30 cellular contexts compared by ENCODE assay signal in the genomic region with DNA sequence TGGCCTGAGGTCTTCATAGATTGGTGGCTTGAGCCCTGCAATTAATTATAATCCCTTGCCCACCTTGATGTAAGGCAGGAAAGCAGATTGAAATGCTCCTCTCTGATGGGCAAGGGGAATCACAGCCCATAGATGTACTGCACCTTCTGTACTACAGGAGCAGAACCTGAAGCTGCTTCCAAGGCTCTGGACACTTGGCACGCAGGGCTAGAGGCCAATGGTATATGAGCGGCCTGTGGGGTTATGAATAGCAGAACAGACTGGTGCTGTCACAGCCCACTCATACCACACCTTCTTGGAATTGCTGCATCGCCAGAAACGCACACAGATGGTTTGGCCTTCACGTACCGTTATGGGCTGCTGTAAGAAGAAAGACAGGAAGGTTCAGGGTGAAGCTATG. TPM values are rescaled to one million over a fixed set of nuclear protein-coding genes. Genes with fewer than 3 reads are reported as not detected.
DNase-seq lines count a peak whose midpoint lies in the region; ATAC-seq and TF ChIP-seq lines count a peak whose summit lies in the region.
"Had no signal": no experiment of that assay in that cellular context is flagged by ENCODE, and none has a peak within 500 bp of the region (broad histone marks: within the 10 kb centered on the region; RNA-seq: fewer than 3 reads in every experiment).

No MANE protein-coding gene starts in this region.

- H3K9me3 Mint-ChIP-seq in activated naive CD4-positive, alpha-beta T cell treated with anti-CD3 and anti-CD28 coated beads for 36 hours = no peaks in the 10 kb centered on the region
- H3K9me3 Mint-ChIP-seq in CD4-positive, alpha-beta memory T cell = peaks cover 0 to 9% (median 0%) of the 10 kb centered on the region in 8 donors
- no peaks in the 10 kb centered on the region for H3K9me3 Mint-ChIP-seq in activated naive CD8-positive, alpha-beta T cell treated with anti-CD3 and anti-CD28 coated beads, Interleukin-2, amount 10 ng/mL, durations not matched to agents 7 days and 5 days
- H3K9me3 Mint-ChIP-seq in nephron = no peaks in the 10 kb centered on the region
- H3K9me3 Mint-ChIP-seq: activated naive CD4-positive, alpha-beta T cell treated with anti-CD3 and anti-CD28 coated beads, Interleukin-2, amount 50 U/mL, for 24 hours; activated T-helper 1 cell treated with anti-CD3 and anti-CD28 coated beads, Interleukin-12 subunit alpha, Interleukin-12 subunit beta, Interleukin-2, Interleukin-4 antibody, amounts not matched to agents 30 ng/mL and 10 ng/mL and 1 ng/mL, durations not matched to agents 14 hours and 24 hours and 36 hours; type B pancreatic cell had no signal

- H3K36me3 ChIP-seq in CD4-positive, alpha-beta memory T cell (ENCODE audit: insufficient read depth, low read length) = peaks cover 28% of the 10 kb centered on the region
- H3K36me3 ChIP-seq in upper lobe of right lung = peaks cover 54% of the 10 kb centered on the region

- peaks cover 37% of the 10 kb centered on the region for H3K36me3 Mint-ChIP-seq in activated naive CD4-positive, alpha-beta T cell treated with anti-CD3 and anti-CD28 coated beads for 36 hours (ENCODE audit: low read depth)
- peaks cover 25 to 68% of the 10 kb centered on the region in 2 donors for H3K36me3 Mint-ChIP-seq in CD4-positive, alpha-beta memory T cell
- H3K36me3 Mint-ChIP-seq in activated naive CD8-positive, alpha-beta T cell treated with anti-CD3 and anti-CD28 coated beads, Interleukin-2, amount 10 ng/mL, durations not matched to agents 7 days and 5 days = peaks cover 18% of the 10 kb centered on the region
- peaks cover 66% of the 10 kb centered on the region for H3K36me3 Mint-ChIP-seq in nephron (ENCODE audit: low read depth)

- no peaks in the 10 kb centered on the region for H3K27me3 ChIP-seq in CD4-positive, alpha-beta memory T cell (ENCODE audit: insufficient read depth, low read length)
- no peaks in the 10 kb centered on the region for H3K27me3 ChIP-seq in upper lobe of right lung
- H3K27me3 ChIP-seq: ascending aorta, BE2C, hepatocyte, MG63 had no signal

- H3K27me3 Mint-ChIP-seq in activated naive CD4-positive, alpha-beta T cell treated with anti-CD3 and anti-CD28 coated beads for 36 hours (ENCODE audit: low read depth) = peaks cover 3% of the 10 kb centered on the region
- H3K27me3 Mint-ChIP-seq in CD4-positive, alpha-beta memory T cell = peaks cover 0 to 4% of the 10 kb centered on the region in 2 donors
- H3K27me3 Mint-ChIP-seq in activated naive CD8-positive, alpha-beta T cell treated with anti-CD3 and anti-CD28 coated beads, Interleukin-2, amount 10 ng/mL, durations not matched to agents 7 days and 5 days = no peaks in the 10 kb centered on the region
- no peaks in the 10 kb centered on the region for H3K27me3 Mint-ChIP-seq in nephron (ENCODE audit: low read depth)
- H3K27me3 Mint-ChIP-seq: activated naive CD4-positive, alpha-beta T cell treated with anti-CD3 and anti-CD28 coated beads, Interleukin-2, amount 50 U/mL, for 24 hours had no signal

- peak overlapping the region; percentile 98 for H3K27ac ChIP-seq in CD4-positive, alpha-beta memory T cell (ENCODE audit: low read depth, low read length)
- no peak overlapping the region for H3K27ac ChIP-seq in upper lobe of right lung

- peaks cover 33% of the 10 kb centered on the region for H3K4me1 ChIP-seq in CD4-positive, alpha-beta memory T cell (ENCODE audit: insufficient read depth, low read length)
- peaks cover 23% of the 10 kb centered on the region for H3K4me1 ChIP-seq in upper lobe of right lung
- H3K4me1 ChIP-seq: BE2C had no signal

- no peak overlapping the region for H3K4me3 Mint-ChIP-seq in activated naive CD4-positive, alpha-beta T cell treated with anti-CD3 and anti-CD28 coated beads for 36 hours
- no peak overlapping the region for H3K4me3 Mint-ChIP-seq in CD4-positive, alpha-beta memory T cell
- no peak overlapping the region for H3K4me3 Mint-ChIP-seq in activated naive CD8-positive, alpha-beta T cell treated with anti-CD3 and anti-CD28 coated beads, Interleukin-2, amount 10 ng/mL, durations not matched to agents 7 days and 5 days
- H3K4me3 Mint-ChIP-seq in nephron = peak overlapping the region in 1 of 3 experiments; percentile 8
- H3K4me3 Mint-ChIP-seq: activated naive CD4-positive, alpha-beta T cell treated with anti-CD3 and anti-CD28 coated beads, Interleukin-2, amount 50 U/mL, for 24 hours had no signal

- peaks cover 37% of the 10 kb centered on the region for H3K4me1 Mint-ChIP-seq in activated naive CD4-positive, alpha-beta T cell treated with anti-CD3 and anti-CD28 coated beads for 36 hours (ENCODE audit: low read depth)
- peaks cover 12 to 43% (median 25%) of the 10 kb centered on the region in 4 donors for H3K4me1 Mint-ChIP-seq in CD4-positive, alpha-beta memory T cell
- H3K4me1 Mint-ChIP-seq in activated naive CD8-positive, alpha-beta T cell treated with anti-CD3 and anti-CD28 coated beads, Interleukin-2, amount 10 ng/mL, durations not matched to agents 7 days and 5 days = peaks cover 20% of the 10 kb centered on the region
- peaks cover 18% of the 10 kb centered on the region for H3K4me1 Mint-ChIP-seq in nephron

- H3K4me3 ChIP-seq in CD4-positive, alpha-beta memory T cell (ENCODE audit: low read length in 2 of 2) = no peak overlapping the region
- H3K4me3 ChIP-seq in upper lobe of right lung = no peak overlapping the region
- H3K4me3 ChIP-seq: ascending aorta, hepatocyte, K562, MG63 had no signal

- peak overlapping the region; percentile 22 for H3K27ac Mint-ChIP-seq in activated naive CD4-positive, alpha-beta T cell treated with anti-CD3 and anti-CD28 coated beads for 36 hours
- peak overlapping the region in 6 of 7 donors; percentile 15 to 100 (median 100) for H3K27ac Mint-ChIP-seq in CD4-positive, alpha-beta memory T cell
- peak overlapping the region; percentile 2 for H3K27ac Mint-ChIP-seq in activated naive CD8-positive, alpha-beta T cell treated with anti-CD3 and anti-CD28 coated beads, Interleukin-2, amount 10 ng/mL, durations not matched to agents 7 days and 5 days
- peak overlapping the region in 2 of 3 experiments; percentile 69 to 98 for H3K27ac Mint-ChIP-seq in nephron
- H3K27ac Mint-ChIP-seq: activated naive CD4-positive, alpha-beta T cell treated with anti-CD3 and anti-CD28 coated beads, Interleukin-2, amount 50 U/mL, for 24 hours had no signal

- CTCF ChIA-PET in activated naive CD4-positive, alpha-beta T cell treated with anti-CD3 and anti-CD28 coated beads for 36 hours (lab: Charles Lee) = interaction anchor here (1.0 to 4.8 kb wide), 3 partner anchors 9 to 150 kb away, joined by 3 to 40 read pairs (median 6); partner anchors contain the start of gene PRMT5
- CTCF ChIA-PET in CD4-positive, alpha-beta memory T cell (lab: Charles Lee; ENCODE audit: partially characterized antibody) = interaction anchor here (1.4 to 6.6 kb wide), 6 partner anchors 9 to 66 kb away, joined by 4 to 72 read pairs (median 10); partner anchors contain the start of genes HAUS4, LRP10 and PRMT5

- ATAC-seq in activated naive CD8-positive, alpha-beta T cell treated with anti-CD3 and anti-CD28 coated beads, Interleukin-2, amount 10 ng/mL, durations not matched to agents 7 days and 5 days (ENCODE audit: low read depth) = no peak
- ATAC-seq in GM21576 (IDR thresholded peaks at IDR 0.05; ENCODE audit: unreplicated experiment) = no peak
- ATAC-seq in upper lobe of right lung = no peak
- ATAC-seq in GM19463 (IDR thresholded peaks at IDR 0.05; ENCODE audit: unreplicated experiment) = no peak
- ATAC-seq: K562, left colon, SK-N-SH treated with all-trans-retinoic acid at 6 μM for 48 hours had no signal

- H3K9me3 ChIP-seq in CD4-positive, alpha-beta memory T cell (ENCODE audit: control insufficient read depth in 1 of 2, low read length in 2 of 2) = no peaks in the 10 kb centered on the region
- H3K9me3 ChIP-seq in upper lobe of right lung = no peaks in the 10 kb centered on the region
- H3K9me3 ChIP-seq: ascending aorta, BE2C, Caco-2, MG63 had no signal

- intact Hi-C loops in activated naive CD4-positive, alpha-beta T cell treated with anti-CD3 and anti-CD28 coated beads for 36 hours (cut with micrococcal nuclease) = no loop called here
- intact Hi-C loops in CD4-positive, alpha-beta memory T cell (cut with micrococcal nuclease) = no loop called here
- intact Hi-C loops in upper lobe of right lung (cut with DNase I) = no loop called here

- no peak for DNase-seq in activated naive CD4-positive, alpha-beta T cell treated with anti-CD3 and anti-CD28 coated beads for 36 hours
- no peak for DNase-seq in activated naive CD4-positive, alpha-beta T cell treated with Interleukin-2 at 50 U/mL for 16 hours
- no peak for DNase-seq in CD4-positive, alpha-beta memory T cell
- no peak for DNase-seq in activated naive CD8-positive, alpha-beta T cell treated with anti-CD3 and anti-CD28 coated beads, Interleukin-2, amount 10 ng/mL, durations not matched to agents 7 days and 5 days
- DNase-seq in upper lobe of right lung = no peak
- DNase-seq: ACHN; activated CD4-positive, alpha-beta T cell treated with anti-CD3 and anti-CD28 coated beads for 48 hours; BE2C; Caco-2; cerebellar nuclear complex; H9; left colon; mesendoderm; MG63; NCI-H1417; NCI-H2081; NCI-H345; stimulated activated CD4-positive, alpha-beta T cell treated with anti-CD3 and anti-CD28 coated beads, Interleukin-2, amount 100 ng/mL, for 24 hours had no signal

- TF ChIP-seq CTCF in nephron (IDR thresholded peaks at IDR 0.05; ENCODE audit: unreplicated experiment in 3 of 3) = no peak
- no peak for TF ChIP-seq CTCF in upper lobe of right lung (IDR thresholded peaks at IDR 0.05)

- POLR2A ChIA-PET in CD4-positive, alpha-beta memory T cell (lab: Charles Lee; ENCODE audit: partially characterized antibody) = interaction anchor here (2.9 to 4.9 kb wide), 3 partner anchors 9 to 154 kb away, joined by 15 to 120 read pairs (median 36); partner anchors contain the start of genes LRP10, OXA1L and PRMT5
- POLR2A ChIA-PET in activated naive CD8-positive, alpha-beta T cell treated with anti-CD3 and anti-CD28 coated beads, Interleukin-2, amount 10 ng/mL, durations not matched to agents 7 days and 5 days (lab: Charles Lee) = interaction anchor here (3.6 to 4.2 kb wide), 2 partner anchors 9 to 86 kb away, joined by 16 to 35 read pairs; partner anchors contain the start of gene PRMT5

RNA-seq across cellular contexts. Expression of gene RBM23, which starts 1.7 kb away (rescaled TPM):
- 10 to 100 TPM; 53.5 to 61.2 TPM for total RNA-seq in activated naive CD4-positive, alpha-beta T cell treated with anti-CD3 and anti-CD28 coated beads for 36 hours
- total RNA-seq in CD4-positive, alpha-beta memory T cell = 100 to 1,000 TPM; 119 to 123 TPM
- 10 to 100 TPM; 57.1 to 58.3 TPM for polyA plus RNA-seq in CD4-positive, alpha-beta memory T cell
- total RNA-seq in activated naive CD8-positive, alpha-beta T cell treated with anti-CD3 and anti-CD28 coated beads, Interleukin-2, amount 10 ng/mL, durations not matched to agents 7 days and 5 days = 10 to 100 TPM; 91.7 to 98.0 TPM
- 83.5 TPM for total RNA-seq in upper lobe of right lung

RNA-seq across cellular contexts. Expression of gene PRMT5, which starts 8.5 kb away (rescaled TPM):
- 10 to 100 TPM; 81.0 to 92.8 TPM for total RNA-seq in activated naive CD4-positive, alpha-beta T cell treated with anti-CD3 and anti-CD28 coated beads for 36 hours
- 10 to 100 TPM; 25.8 to 30.5 TPM for total RNA-seq in CD4-positive, alpha-beta memory T cell
- polyA plus RNA-seq in CD4-positive, alpha-beta memory T cell = 10 to 100 TPM; 50.6 to 65.1 TPM
- total RNA-seq in activated naive CD8-positive, alpha-beta T cell treated with anti-CD3 and anti-CD28 coated beads, Interleukin-2, amount 10 ng/mL, durations not matched to agents 7 days and 5 days = 10 to 100 TPM; 35.7 to 40.1 TPM
- total RNA-seq in upper lobe of right lung = 38.9 TPM

RNA-seq across cellular contexts. Expression of gene HAUS4, which starts 36.2 kb away (rescaled TPM):
- 10 to 100 TPM; 97.1 to 97.3 TPM for total RNA-seq in activated naive CD4-positive, alpha-beta T cell treated with anti-CD3 and anti-CD28 coated beads for 36 hours
- 10 to 100 TPM; 32.6 to 35.7 TPM for total RNA-seq in CD4-positive, alpha-beta memory T cell
- 10 to 100 TPM; 29.1 to 31.3 TPM for polyA plus RNA-seq in CD4-positive, alpha-beta memory T cell
- total RNA-seq in activated naive CD8-positive, alpha-beta T cell treated with anti-CD3 and anti-CD28 coated beads, Interleukin-2, amount 10 ng/mL, durations not matched to agents 7 days and 5 days = 10 to 100 TPM; 60.5 to 62.6 TPM
- 44.7 TPM for total RNA-seq in upper lobe of right lung

RNA-seq across cellular contexts. Expression of gene REM2, which starts 37.7 kb away (rescaled TPM):
- under 1 TPM; 0.69 to 0.74 TPM for total RNA-seq in activated naive CD4-positive, alpha-beta T cell treated with anti-CD3 and anti-CD28 coated beads for 36 hours
- total RNA-seq in CD4-positive, alpha-beta memory T cell = 1 to 10 TPM; 4.4 to 4.6 TPM
- polyA plus RNA-seq in CD4-positive, alpha-beta memory T cell = 1 to 10 TPM in 1 of 2 donors, under 1 TPM in 1; 0.55 to 1.5 TPM
- total RNA-seq in activated naive CD8-positive, alpha-beta T cell treated with anti-CD3 and anti-CD28 coated beads, Interleukin-2, amount 10 ng/mL, durations not matched to agents 7 days and 5 days = 1 to 10 TPM; 1.2 TPM
- 0.41 TPM for total RNA-seq in upper lobe of right lung
- total RNA-seq: dermis microvascular lymphatic vessel endothelial cell, HT1080 had no signal

RNA-seq across cellular contexts. Expression of gene LRP10, which starts 49.2 kb away (rescaled TPM):
- 10 to 100 TPM; 71.9 to 75.2 TPM for total RNA-seq in activated naive CD4-positive, alpha-beta T cell treated with anti-CD3 and anti-CD28 coated beads for 36 hours
- 10 to 100 TPM; 93.1 to 98.1 TPM for total RNA-seq in CD4-positive, alpha-beta memory T cell
- 100 to 1,000 TPM in 1 of 2 donors, 10 to 100 TPM in 1; 92.0 to 118 TPM for polyA plus RNA-seq in CD4-positive, alpha-beta memory T cell
- 10 to 100 TPM; 59.9 to 63.1 TPM for total RNA-seq in activated naive CD8-positive, alpha-beta T cell treated with anti-CD3 and anti-CD28 coated beads, Interleukin-2, amount 10 ng/mL, durations not matched to agents 7 days and 5 days
- total RNA-seq in upper lobe of right lung = 142 TPM

Comparison
In these comparisons a context has a peak if more than half of its experiments do, and no peak if none do; other contexts are left out.
1. H3K27ac Mint-ChIP-seq: peak in every context shown above with its lines; median percentile 100 in CD4-positive, alpha-beta memory T cell; 84 in nephron; 22 in activated naive CD4-positive, alpha-beta T cell treated with anti-CD3 and anti-CD28 coated beads for 36 hours; 2 in activated naive CD8-positive, alpha-beta T cell treated with anti-CD3 and anti-CD28 coated beads, Interleukin-2, amount 10 ng/mL, durations not matched to agents 7 days and 5 days.